Comparison of ENCODE assay signal across 39 cellular contexts in the genomic region with DNA sequence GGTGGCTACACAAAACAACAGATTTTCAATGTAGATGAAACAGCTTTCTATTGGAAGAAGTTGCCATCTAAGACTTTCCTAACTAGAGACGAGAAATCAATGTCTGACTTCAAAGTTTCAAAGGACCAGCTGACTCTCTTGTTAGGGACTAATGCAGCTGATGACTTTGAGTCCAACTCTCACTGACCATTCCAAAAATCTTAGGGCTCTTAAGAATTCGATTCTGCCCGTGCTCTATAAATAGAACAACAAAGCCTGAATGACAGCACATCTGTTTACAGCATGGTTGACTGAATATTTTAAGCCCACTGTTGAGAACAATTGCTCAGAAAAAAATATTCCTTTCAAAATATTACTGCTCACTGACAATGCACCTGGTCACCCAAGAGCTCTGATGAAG.
"Had no signal": no experiment of that assay in that cellular context is flagged by ENCODE, and none has a peak within 500 bp of the region (broad histone marks: within the 10 kb centered on the region; RNA-seq: fewer than 3 reads in every experiment).

No MANE protein-coding gene starts in this region.

- DNase-seq: activated effector memory CD4-positive, alpha-beta T cell treated with anti-CD3 and anti-CD28 coated beads, Interleukin-2, amount 50 U/mL, for 16 hours; activated effector memory CD4-positive, alpha-beta T cell treated with Interleukin-2 at 50 U/mL for 16 hours; activated gamma-delta T cell; activated gamma-delta T cell treated with Interleukin-2 at 50 U/mL for 16 hours; activated naive CD4-positive, alpha-beta T cell; activated naive CD4-positive, alpha-beta T cell treated with anti-CD3 and anti-CD28 coated beads for 36 hours; activated naive CD4-positive, alpha-beta T cell treated with anti-CD3 and anti-CD28 coated beads, Interleukin-2, amount 10 ng/mL, durations not matched to agents 7 days and 5 days; activated naive CD4-positive, alpha-beta T cell treated with anti-CD3 and anti-CD28 coated beads, Interleukin-2, amount 50 U/mL, for 16 hours; activated naive CD4-positive, alpha-beta T cell treated with Interleukin-2 at 50 U/mL for 16 hours; activated naive CD8-positive, alpha-beta T cell treated with anti-CD3 and anti-CD28 coated beads for 36 hours; activated naive CD8-positive, alpha-beta T cell treated with anti-CD3 and anti-CD28 coated beads, Interleukin-2, amount 10 ng/mL, durations not matched to agents 7 days and 5 days; activated naive CD8-positive, alpha-beta T cell treated with anti-CD3 and anti-CD28 coated beads, Interleukin-2, amount 50 U/mL, for 24 hours; activated T-cell treated with anti-CD3 and anti-CD28 coated beads for 4 hours; activated T-cell treated with anti-CD3 and anti-CD28 coated beads, Interleukin-2, amount 50 U/mL, for 1 hour; activated T-cell treated with anti-CD3 and anti-CD28 coated beads, Interleukin-2, amount 50 U/mL, for 24 hours; activated T-cell treated with anti-CD3 and anti-CD28 coated beads, Interleukin-2, amount 50 U/mL, for 4 hours; activated T-cell treated with anti-CD3 and anti-CD28 coated beads, Interleukin-2, amount 50 U/mL, for 48 hours; activated T-cell treated with anti-CD3 and anti-CD28 coated beads, Interleukin-2, amount 50 U/mL, for 72 hours; adrenal gland; amniotic stem cell; amygdala; anterior cingulate cortex; aorta; body of pancreas; brain microvascular endothelial cell; caudate nucleus; central memory CD4-positive, alpha-beta T cell; cerebellar nuclear complex had no signal

- H3K27ac ChIP-seq: adrenal gland, ascending aorta, body of pancreas, brain microvascular endothelial cell, cardiac muscle cell had no signal

- H3K36me3 ChIP-seq: adrenal gland, ascending aorta, brain microvascular endothelial cell, breast epithelium, cardiac muscle cell had no signal

- ATAC-seq: activated naive CD4-positive, alpha-beta T cell treated with anti-CD3 and anti-CD28 coated beads, Interleukin-2, amount 50 U/mL, for 72 hours; activated naive CD8-positive, alpha-beta T cell treated with anti-CD3 and anti-CD28 coated beads, Interleukin-2, amount 50 U/mL, for 24 hours; activated T-cell treated with anti-CD3 and anti-CD28 coated beads, Interleukin-2, amount 50 U/mL, for 4 hours; activated T-cell treated with anti-CD3 and anti-CD28 coated beads, Interleukin-2, amount 50 U/mL, for 72 hours; activated T-helper 17 cell treated with anti-CD3 and anti-CD28 coated beads, Interleukin-2, amount 50 U/mL, for 72 hours; body of pancreas had no signal

- H3K4me1 Mint-ChIP-seq: activated naive CD4-positive, alpha-beta T cell treated with anti-CD3 and anti-CD28 coated beads, Interleukin-2, amount 10 ng/mL, durations not matched to agents 7 days and 5 days; activated naive CD4-positive, alpha-beta T cell treated with anti-CD3 and anti-CD28 coated beads, Interleukin-2, amount 50 U/mL, for 24 hours; activated naive CD8-positive, alpha-beta T cell treated with anti-CD3 and anti-CD28 coated beads for 36 hours; activated naive CD8-positive, alpha-beta T cell treated with anti-CD3 and anti-CD28 coated beads, Interleukin-2, amount 10 ng/mL, durations not matched to agents 7 days and 5 days; activated naive CD8-positive, alpha-beta T cell treated with anti-CD3 and anti-CD28 coated beads, Interleukin-2, amount 50 U/mL, for 24 hours; activated T-helper 17 cell treated with anti-CD3 and anti-CD28 coated beads, Interleukin-2, amount 50 U/mL, for 72 hours; central memory CD8-positive, alpha-beta T cell had no signal

- H3K4me1 ChIP-seq: adrenal gland, ascending aorta, body of pancreas, breast epithelium had no signal

- H3K27me3 ChIP-seq: adrenal gland, ascending aorta, body of pancreas, brain microvascular endothelial cell, breast epithelium, cardiac muscle cell had no signal

- H3K9me3 Mint-ChIP-seq: activated naive CD4-positive, alpha-beta T cell treated with anti-CD3 and anti-CD28 coated beads for 36 hours; activated naive CD4-positive, alpha-beta T cell treated with anti-CD3 and anti-CD28 coated beads, Interleukin-2, amount 10 ng/mL, durations not matched to agents 7 days and 5 days; activated naive CD4-positive, alpha-beta T cell treated with anti-CD3 and anti-CD28 coated beads, Interleukin-2, amount 50 U/mL, for 24 hours; activated naive CD8-positive, alpha-beta T cell treated with anti-CD3 and anti-CD28 coated beads for 36 hours; activated T-cell treated with anti-CD3 and anti-CD28 coated beads, Interleukin-2, amount 50 U/mL, for 4 hours; activated T-helper 1 cell treated with anti-CD3 and anti-CD28 coated beads, Interleukin-12 subunit alpha, Interleukin-12 subunit beta, Interleukin-2, Interleukin-4 antibody, amounts not matched to agents 30 ng/mL and 10 ng/mL and 1 ng/mL, durations not matched to agents 14 hours and 24 hours and 36 hours; activated T-helper 17 cell treated with anti-CD3 and anti-CD28 coated beads, Interleukin-2, amount 50 U/mL, for 72 hours; activated T-helper 2 cell treated with anti-CD3 and anti-CD28 coated beads, Interferon-gamma antibody, Interleukin-2, Interleukin-4, amounts not matched to agents 10 μg/mL and 5 μg/mL and 100 μg/mL, durations not matched to agents 14 hours and 24 hours and 36 hours; central memory CD8-positive, alpha-beta T cell had no signal

- H3K27ac Mint-ChIP-seq: activated naive CD4-positive, alpha-beta T cell treated with anti-CD3 and anti-CD28 coated beads for 36 hours; activated naive CD4-positive, alpha-beta T cell treated with anti-CD3 and anti-CD28 coated beads, Interleukin-2, amount 10 ng/mL, durations not matched to agents 7 days and 5 days; activated naive CD4-positive, alpha-beta T cell treated with anti-CD3 and anti-CD28 coated beads, Interleukin-2, amount 50 U/mL, for 24 hours; activated naive CD4-positive, alpha-beta T cell treated with anti-CD3 and anti-CD28 coated beads, Interleukin-2, amount 50 U/mL, for 72 hours; activated naive CD8-positive, alpha-beta T cell; activated naive CD8-positive, alpha-beta T cell treated with anti-CD3 and anti-CD28 coated beads for 36 hours; activated naive CD8-positive, alpha-beta T cell treated with anti-CD3 and anti-CD28 coated beads, Interleukin-2, amount 10 ng/mL, durations not matched to agents 7 days and 5 days; activated naive CD8-positive, alpha-beta T cell treated with anti-CD3 and anti-CD28 coated beads, Interleukin-2, amount 50 U/mL, for 24 hours; activated T-cell treated with anti-CD3 and anti-CD28 coated beads, Interleukin-2, amount 50 U/mL, for 24 hours; activated T-cell treated with anti-CD3 and anti-CD28 coated beads, Interleukin-2, amount 50 U/mL, for 72 hours; activated T-helper 1 cell treated with anti-CD3 and anti-CD28 coated beads, Interleukin-12 subunit alpha, Interleukin-12 subunit beta, Interleukin-2, Interleukin-4 antibody, amounts not matched to agents 30 ng/mL and 10 ng/mL and 1 ng/mL, durations not matched to agents 14 hours and 24 hours and 36 hours; activated T-helper 17 cell treated with anti-CD3 and anti-CD28 coated beads, Interleukin-2, amount 50 U/mL, for 72 hours; activated T-helper 2 cell treated with anti-CD3 and anti-CD28 coated beads, Interferon-gamma antibody, Interleukin-2, Interleukin-4, amounts not matched to agents 10 μg/mL and 5 μg/mL and 100 μg/mL, durations not matched to agents 14 hours and 24 hours and 36 hours had no signal

- H3K4me3 Mint-ChIP-seq: activated naive CD4-positive, alpha-beta T cell treated with anti-CD3 and anti-CD28 coated beads for 36 hours; activated naive CD4-positive, alpha-beta T cell treated with anti-CD3 and anti-CD28 coated beads, Interleukin-2, amount 10 ng/mL, durations not matched to agents 7 days and 5 days; activated naive CD4-positive, alpha-beta T cell treated with anti-CD3 and anti-CD28 coated beads, Interleukin-2, amount 50 U/mL, for 24 hours; activated naive CD8-positive, alpha-beta T cell; activated naive CD8-positive, alpha-beta T cell treated with anti-CD3 and anti-CD28 coated beads for 36 hours; activated naive CD8-positive, alpha-beta T cell treated with anti-CD3 and anti-CD28 coated beads, Interleukin-2, amount 10 ng/mL, durations not matched to agents 7 days and 5 days; activated naive CD8-positive, alpha-beta T cell treated with anti-CD3 and anti-CD28 coated beads, Interleukin-2, amount 50 U/mL, for 24 hours; activated T-cell treated with anti-CD3 and anti-CD28 coated beads, Interleukin-2, amount 50 U/mL, for 24 hours; activated T-cell treated with anti-CD3 and anti-CD28 coated beads, Interleukin-2, amount 50 U/mL, for 4 hours; activated T-cell treated with anti-CD3 and anti-CD28 coated beads, Interleukin-2, amount 50 U/mL, for 72 hours; activated T-helper 1 cell treated with anti-CD3 and anti-CD28 coated beads, Interleukin-12 subunit alpha, Interleukin-12 subunit beta, Interleukin-2, Interleukin-4 antibody, amounts not matched to agents 30 ng/mL and 10 ng/mL and 1 ng/mL, durations not matched to agents 14 hours and 24 hours and 36 hours; activated T-helper 17 cell treated with anti-CD3 and anti-CD28 coated beads, Interleukin-2, amount 50 U/mL, for 72 hours; brain; central memory CD8-positive, alpha-beta T cell had no signal

- H3K9me3 ChIP-seq: adrenal gland, ascending aorta, body of pancreas, breast epithelium had no signal

- H3K4me3 ChIP-seq: adrenal gland, ascending aorta, body of pancreas, breast epithelium, cardiac muscle cell had no signal

- H3K27me3 Mint-ChIP-seq: central memory CD8-positive, alpha-beta T cell had no signal

- H3K36me3 Mint-ChIP-seq: activated naive CD4-positive, alpha-beta T cell treated with anti-CD3 and anti-CD28 coated beads, Interleukin-2, amount 10 ng/mL, durations not matched to agents 7 days and 5 days; activated naive CD4-positive, alpha-beta T cell treated with anti-CD3 and anti-CD28 coated beads, Interleukin-2, amount 50 U/mL, for 24 hours; activated naive CD8-positive, alpha-beta T cell; activated naive CD8-positive, alpha-beta T cell treated with anti-CD3 and anti-CD28 coated beads for 36 hours; activated naive CD8-positive, alpha-beta T cell treated with anti-CD3 and anti-CD28 coated beads, Interleukin-2, amount 10 ng/mL, durations not matched to agents 7 days and 5 days had no signal
